ENCODE assay signal across 23 cellular contexts in genomic region chr5:137190441-137190840, GRCh38.
A peak's percentile ranks its signal among the peaks of the same experiment; 100 is the strongest.
DNase-seq lines count a peak whose midpoint lies in the region; TF ChIP-seq lines count a peak whose summit lies in the region.
"Had no signal": no experiment of that assay in that cellular context is flagged by ENCODE, and none has a peak within 500 bp of the region (broad histone marks: within the 10 kb centered on the region; RNA-seq: fewer than 3 reads in every experiment).

No MANE protein-coding gene starts in this region.

- H3K4me2 ChIP-seq in smooth muscle cell: peak overlapping the region; percentile 23
- H3K4me2 ChIP-seq: BLaER1 had no signal

- H3K27me3 ChIP-seq in smooth muscle cell (ENCODE audit: low read depth): no peaks in the 10 kb centered on the region
- no peaks in the 10 kb centered on the region for H3K27me3 ChIP-seq in adrenal gland
- H3K27me3 ChIP-seq: BLaER1, neutrophil, suprapubic skin, uterus had no signal

- H2AFZ ChIP-seq in smooth muscle cell (ENCODE audit: low read depth): no peak overlapping the region

- H3K9ac ChIP-seq in smooth muscle cell (ENCODE audit: low read depth): no peak overlapping the region
- H3K9ac ChIP-seq: BLaER1 had no signal

- no peaks in the 10 kb centered on the region for H3K36me3 ChIP-seq in smooth muscle cell (ENCODE audit: low read depth)
- H3K36me3 ChIP-seq in adrenal gland (replicated peaks in 1 of 2): no peaks in the 10 kb centered on the region
- H3K36me3 ChIP-seq: BLaER1, neutrophil, suprapubic skin, uterus had no signal

- no peak for TF ChIP-seq POLR2A in adrenal gland (IDR thresholded peaks at IDR 0.05)

- TF ChIP-seq CTCF in fibroblast of mammary gland (conservative IDR thresholded peaks at IDR 0.05; ENCODE audit: control insufficient read depth, insufficient read depth, low read depth, low read length) (no peak), smooth muscle cell (IDR thresholded peaks at IDR 0.05; ENCODE audit: borderline replicate concordance, insufficient read depth, poor library complexity, severe bottlenecking) (no peak), adrenal gland (IDR thresholded peaks at IDR 0.05) (no peak)

- H4K20me1 ChIP-seq in smooth muscle cell (ENCODE audit: low read depth): no peaks in the 10 kb centered on the region
- H4K20me1 ChIP-seq: BLaER1 had no signal

- intact Hi-C loops in adrenal gland (cut with DNase I): no loop called here

- H3K27ac ChIP-seq in smooth muscle cell (ENCODE audit: low read depth) (peak overlapping the region; percentile 70), adrenal gland (peak overlapping the region in 1 of 5 donors; percentile 52)
- H3K27ac ChIP-seq: BLaER1, epithelial cell of prostate, neutrophil, psoas muscle, skin epidermis, suprapubic skin, uterus had no signal

- H3K9me3 ChIP-seq in smooth muscle cell (replicated peaks; ENCODE audit: low read depth) (no peaks in the 10 kb centered on the region), adrenal gland (replicated peaks in 1 of 3) (no peaks in the 10 kb centered on the region)
- H3K9me3 ChIP-seq: BLaER1, Caco-2, neutrophil, psoas muscle, suprapubic skin, uterus had no signal

- peaks cover 8% of the 10 kb centered on the region for H3F3A ChIP-seq in smooth muscle cell (ENCODE audit: low read depth)

- H3K4me3 ChIP-seq in fibroblast of mammary gland (ENCODE audit: control insufficient read depth, low read depth, low read length) (no peak overlapping the region), smooth muscle cell (no peak overlapping the region), adrenal gland (no peak overlapping the region)
- H3K4me3 ChIP-seq: BLaER1, psoas muscle, skin epidermis, suprapubic skin, uterus had no signal

- H3K4me1 ChIP-seq in smooth muscle cell (ENCODE audit: low read depth) (no peaks in the 10 kb centered on the region), adrenal gland (replicated peaks in 1 of 2) (peaks cover 0 to 7% of the 10 kb centered on the region in 2 donors)
- H3K4me1 ChIP-seq: BLaER1, Caco-2, psoas muscle, suprapubic skin, uterus had no signal

- DNase-seq in EH (ENCODE audit: low read depth) (peak; percentile 91), RPMI7951 (ENCODE audit: low read depth) (peak; percentile 8), fibroblast of mammary gland (ENCODE audit: low read depth) (peak; percentile 46), smooth muscle cell (lab: John Stamatoyannopoulos, UW; ENCODE audit: unreplicated experiment) (no peak), NCI-H2171 (lab: John Stamatoyannopoulos, UW) (no peak), NCI-H2107 (lab: John Stamatoyannopoulos, UW) (no peak), adrenal gland (no peak)
- DNase-seq: activated CD4-positive, CD25-positive, alpha-beta regulatory T cell treated with anti-CD3 and anti-CD28 coated beads, Interleukin-2, amount 50 U/mL, for 72 hours; activated CD8-positive, alpha-beta T cell treated with anti-CD3 and anti-CD28 coated beads, Interleukin-2, amount 10 ng/mL, durations not matched to agents 7 days and 5 days; activated T-cell treated with anti-CD3 and anti-CD28 coated beads, Interleukin-2, amount 50 U/mL, for 1 hour; amniotic stem cell; Caco-2; H7; NCI-H1105 treated with DMSO at 0.1 percent for 48 hours; NCI-H524 treated with DMSO at 0.1 percent for 48 hours; psoas muscle; stimulated activated CD4-positive, alpha-beta T cell treated with anti-CD3 and anti-CD28 coated beads, Interleukin-2, amount 100 ng/mL, for 24 hours; uterus had no signal

- H3K79me2 ChIP-seq in smooth muscle cell (ENCODE audit: low read depth): no peaks in the 10 kb centered on the region

Comparison
In these comparisons a context has a peak if more than half of its experiments do, and no peak if none do; other contexts are left out.
1. DNase-seq: peak in EH (single experiment), RPMI7951 (single experiment) and fibroblast of mammary gland (single experiment); none in smooth muscle cell (single experiment), NCI-H2171 (single experiment), NCI-H2107 (single experiment) and adrenal gland (0 of 7).